ENCODE assay signal across 8 cellular contexts in genomic region chr14:68790656-68791077, GRCh38. TPM values are rescaled to one million over a fixed set of nuclear protein-coding genes. Genes with fewer than 3 reads are reported as not detected.
DNase-seq lines count a peak whose midpoint lies in the region; ATAC-seq and TF ChIP-seq lines count a peak whose summit lies in the region.

No MANE protein-coding gene starts in this region.

- no peak for ATAC-seq in GM18505 (IDR thresholded peaks at IDR 0.05; ENCODE audit: unreplicated experiment)
- no peak for ATAC-seq in mucosa of descending colon
- ATAC-seq in HG02885 (IDR thresholded peaks at IDR 0.05; ENCODE audit: poor library complexity, unreplicated experiment) = no peak
- ATAC-seq in HG03439 (IDR thresholded peaks at IDR 0.05; ENCODE audit: unreplicated experiment) = no peak

- H3K9me3 ChIP-seq in mucosa of descending colon (no peaks in the 10 kb centered on the region), tibial nerve (no peaks in the 10 kb centered on the region)

- H3K27me3 ChIP-seq in tibial nerve = no peaks in the 10 kb centered on the region

- peak overlapping the region; percentile 76 for H3K4me3 ChIP-seq in mucosa of descending colon
- H3K4me3 ChIP-seq in tibial nerve = peak overlapping the region; percentile 59 to 94 (median 62)

- TF ChIP-seq EP300 in tibial nerve (IDR thresholded peaks at IDR 0.05) = no peak

- WGBS in tibial nerve, 2 donors = 3 to 5% methylated on average over 8 of the region's 8 CpGs

- peak; percentile 30 for TF ChIP-seq POLR2A in GM18505 (IDR thresholded peaks at IDR 0.05; ENCODE audit: borderline replicate concordance, extremely low read depth, insufficient read depth, insufficient read length)
- TF ChIP-seq POLR2A in tibial nerve (IDR thresholded peaks at IDR 0.05) = no peak

- TF ChIP-seq CTCF in VCaP (conservative IDR thresholded peaks at IDR 0.05) (no peak), mucosa of descending colon (IDR thresholded peaks at IDR 0.05) (no peak), tibial nerve (IDR thresholded peaks at IDR 0.05) (no peak)

- intact Hi-C loops in mucosa of descending colon (cut with DNase I, micrococcal nuclease) = loop anchor here in 1 of 2 donors (5.0 to 10.0 kb wide), 2 partner anchors 396 to 543 kb away; no protein-coding TSS in a partner anchor

- no peaks in the 10 kb centered on the region for H3K36me3 ChIP-seq in mucosa of descending colon (ENCODE audit: low read depth)
- peaks cover 0 to 41% (median 13%) of the 10 kb centered on the region in 3 donors for H3K36me3 ChIP-seq in tibial nerve

- H3K4me1 ChIP-seq in mucosa of descending colon (ENCODE audit: low read depth) (peaks cover 17% of the 10 kb centered on the region), tibial nerve (peaks cover 0 to 29% (median 21%) of the 10 kb centered on the region in 4 donors)

- DNase-seq in central memory CD4-positive, alpha-beta T cell = peak; percentile 52
- DNase-seq in mucosa of descending colon = peak in 2 of 3 donors; percentile 47 to 60
- no peak for DNase-seq in tibial nerve (ENCODE audit: low spot score in 2 of 2)
- DNase-seq in NCI-H187 treated with DMSO at 0.1 percent for 48 hours (lab: John Stamatoyannopoulos, UW) = no peak

- H3K27ac ChIP-seq in VCaP (peak overlapping the region; percentile 93), tibial nerve (peak overlapping the region; percentile 94 to 99 (median 96))

RNA-seq across cellular contexts. Expression of gene ZFP36L1, which starts 2.2 kb away (rescaled TPM):
- total RNA-seq in mucosa of descending colon (100 to 1,000 TPM in 2 of 3 donors, 10 to 100 TPM in 1; 79.8 to 472 (median 103) TPM), tibial nerve (1,000 to 10,000 TPM in 1 of 4 donors, 100 to 1,000 TPM in 3; 298 to 1,137 (median 494) TPM)

Comparison
In these comparisons a context has a peak if more than half of its experiments do, and no peak if none do; other contexts are left out.
1. DNase-seq: peak in central memory CD4-positive, alpha-beta T cell (single experiment) and mucosa of descending colon (2 of 3); none in tibial nerve (0 of 2) and NCI-H187 treated with DMSO at 0.1 percent for 48 hours (single experiment).